Comparison of ENCODE assay signal across 8 cellular contexts in genomic region chr9:137253717-137254623, GRCh38. TPM values are rescaled to one million over a fixed set of nuclear protein-coding genes. Genes with fewer than 3 reads are reported as not detected.
DNase-seq lines count a peak whose midpoint lies in the region; ATAC-seq and TF ChIP-seq lines count a peak whose summit lies in the region.

No MANE protein-coding gene starts in this region.

- peaks cover 28% of the 10 kb centered on the region for H3K4me1 Mint-ChIP-seq in neural progenitor cell

- H3K36me3 Mint-ChIP-seq in neural progenitor cell, result peaks cover 5% of the 10 kb centered on the region

- DNase-seq in NCI-H69 (lab: John Stamatoyannopoulos, UW), result peak; percentile 65
- peak; percentile 65 for DNase-seq in neural progenitor cell (ENCODE audit: low spot score)
- DNase-seq in NCI-H774 (lab: John Stamatoyannopoulos, UW), result no peak
- DNase-seq in NCI-H128 (lab: John Stamatoyannopoulos, UW; ENCODE audit: unreplicated experiment), result no peak

- H3K27me3 Mint-ChIP-seq in neural progenitor cell (ENCODE audit: insufficient read depth, low read depth), result peaks cover 7% of the 10 kb centered on the region

- WGBS in ectodermal cell, 2 experiments, result 58 to 59% methylated on average over 21 of the region's 21 CpGs

- no peaks in the 10 kb centered on the region for H3K9me3 Mint-ChIP-seq in neural progenitor cell

- H3K79me2 ChIP-seq in neural progenitor cell (ENCODE audit: low read depth), result peaks cover 20% of the 10 kb centered on the region

- H3K27ac Mint-ChIP-seq in neural progenitor cell, result peak overlapping the region; percentile 99

- H3F3A ChIP-seq in neural progenitor cell (ENCODE audit: low read depth), result peaks cover 10% of the 10 kb centered on the region

- peaks cover 16 to 30% (median 25%) of the 10 kb centered on the region in 11 experiments for H3K36me3 ChIP-seq in BLaER1 treated with 17β-estradiol and CSF1 and Interleukin-3, amounts not matched to agents 10 nM and 100 nM
- H3K36me3 ChIP-seq in ectodermal cell (ENCODE audit: control insufficient read depth, insufficient read depth, low read length) (peaks cover 5% of the 10 kb centered on the region), neural progenitor cell (no peaks in the 10 kb centered on the region)

- peak overlapping the region; percentile 83 to 97 (median 90) for H3K9ac ChIP-seq in BLaER1 treated with 17β-estradiol and CSF1 and Interleukin-3, amounts not matched to agents 10 nM and 100 nM
- H3K9ac ChIP-seq in neural progenitor cell, result no peak overlapping the region

- H3K4me3 ChIP-seq in BLaER1 treated with 17β-estradiol and CSF1 and Interleukin-3, amounts not matched to agents 10 nM and 100 nM, result peak overlapping the region; percentile 86 to 100 (median 97)
- H3K4me3 ChIP-seq in ectodermal cell (ENCODE audit: insufficient read depth, low read depth, low read length) (peak overlapping the region; percentile 74), neural progenitor cell (peak overlapping the region; percentile 99)

- TF ChIP-seq CTCF in neural progenitor cell (IDR thresholded peaks at IDR 0.05), result no peak

- H3K27ac ChIP-seq in BLaER1 treated with 17β-estradiol and CSF1 and Interleukin-3, amounts not matched to agents 10 nM and 100 nM, result peak overlapping the region in 10 of 11 experiments; percentile 61 to 91 (median 84); a peak in 17 of 22 replicates
- H3K27ac ChIP-seq in ectodermal cell (ENCODE audit: insufficient read depth, low read depth, low read length, poor library complexity, severe bottlenecking) (no peak overlapping the region), neural progenitor cell (no peak overlapping the region)

- peak overlapping the region; percentile 95 for H3K4me3 Mint-ChIP-seq in neural progenitor cell

- H4K20me1 ChIP-seq in BLaER1 treated with 17β-estradiol and CSF1 and Interleukin-3, amounts not matched to agents 10 nM and 100 nM, result peaks cover 8 to 38% (median 19%) of the 10 kb centered on the region in 11 experiments; a peak in 20 of 22 replicates
- H4K20me1 ChIP-seq in neural progenitor cell (ENCODE audit: low read depth), result peaks cover 19% of the 10 kb centered on the region

- no peaks in the 10 kb centered on the region for H3K9me3 ChIP-seq in BLaER1 treated with 17β-estradiol and CSF1 and Interleukin-3, amounts not matched to agents 10 nM and 100 nM (replicated peaks in 1 of 11)
- H3K9me3 ChIP-seq in ectodermal cell (ENCODE audit: control insufficient read depth, low read length), result no peaks in the 10 kb centered on the region
- H3K9me3 ChIP-seq in neural progenitor cell (ENCODE audit: low read depth), result no peaks in the 10 kb centered on the region

- ATAC-seq in GM18873 (IDR thresholded peaks at IDR 0.05; ENCODE audit: low FRiP score, unreplicated experiment) (no peak), HG02798 (IDR thresholded peaks at IDR 0.05; ENCODE audit: poor library complexity, unreplicated experiment) (no peak)

- H3K27me3 ChIP-seq in BLaER1 treated with 17β-estradiol and CSF1 and Interleukin-3, amounts not matched to agents 10 nM and 100 nM, result no peaks in the 10 kb centered on the region
- no peaks in the 10 kb centered on the region for H3K27me3 ChIP-seq in ectodermal cell (ENCODE audit: control insufficient read depth, insufficient read depth, low read length, poor library complexity, severe bottlenecking)
- peaks cover 6% of the 10 kb centered on the region for H3K27me3 ChIP-seq in neural progenitor cell

- H2AFZ ChIP-seq in neural progenitor cell (replicated peaks), result peak overlapping the region; percentile 53

- peak overlapping the region; percentile 95 to 100 (median 99) for H3K4me2 ChIP-seq in BLaER1 treated with 17β-estradiol and CSF1 and Interleukin-3, amounts not matched to agents 10 nM and 100 nM
- H3K4me2 ChIP-seq in neural progenitor cell, result peak overlapping the region; percentile 100

- peaks cover 39 to 70% (median 57%) of the 10 kb centered on the region in 10 experiments for H3K4me1 ChIP-seq in BLaER1 treated with 17β-estradiol and CSF1 and Interleukin-3, amounts not matched to agents 10 nM and 100 nM
- peaks cover 38% of the 10 kb centered on the region for H3K4me1 ChIP-seq in ectodermal cell (ENCODE audit: control insufficient read depth, insufficient read depth, low read length)
- peaks cover 31% of the 10 kb centered on the region for H3K4me1 ChIP-seq in neural progenitor cell

RNA-seq across cellular contexts. Expression of gene NELFB, which starts 1.2 kb away (rescaled TPM):
- polyA plus RNA-seq in ectodermal cell (2013, experiment 1 of 4), result 77.8 TPM
- 73.9 TPM for polyA plus RNA-seq in ectodermal cell (2013, experiment 2 of 4)
- polyA plus RNA-seq in ectodermal cell (2013, experiment 3 of 4), result 50.9 TPM
- polyA plus RNA-seq in ectodermal cell (2013, experiment 4 of 4), result 53.2 TPM
- total RNA-seq in neural progenitor cell (ENCODE audit: low replicate concordance), result 35.2 and 76.1 TPM in 2 replicates

RNA-seq across cellular contexts. Expression of gene STPG3, which starts 2.9 kb away (rescaled TPM):
- not detected for polyA plus RNA-seq in ectodermal cell (2013, experiment 1 of 4)
- not detected for polyA plus RNA-seq in ectodermal cell (2013, experiment 2 of 4)
- not detected for polyA plus RNA-seq in ectodermal cell (2013, experiment 3 of 4)
- polyA plus RNA-seq in ectodermal cell (2013, experiment 4 of 4), result not detected
- total RNA-seq in neural progenitor cell (ENCODE audit: low replicate concordance), result not detected in 2 replicates

RNA-seq across cellular contexts. Expression of gene TUBB4B, which starts 12.9 kb away (rescaled TPM):
- polyA plus RNA-seq in ectodermal cell (2013, experiment 1 of 4), result 375 TPM
- 339 TPM for polyA plus RNA-seq in ectodermal cell (2013, experiment 2 of 4)
- polyA plus RNA-seq in ectodermal cell (2013, experiment 3 of 4), result 283 TPM
- 290 TPM for polyA plus RNA-seq in ectodermal cell (2013, experiment 4 of 4)
- total RNA-seq in neural progenitor cell (ENCODE audit: low replicate concordance), result 183 and 367 TPM in 2 replicates

RNA-seq across cellular contexts. Expression of gene SLC34A3, which starts 23.3 kb away (rescaled TPM):
- not detected for polyA plus RNA-seq in ectodermal cell (2013, experiment 1 of 4)
- polyA plus RNA-seq in ectodermal cell (2013, experiment 2 of 4), result not detected
- not detected for polyA plus RNA-seq in ectodermal cell (2013, experiment 3 of 4)
- not detected for polyA plus RNA-seq in ectodermal cell (2013, experiment 4 of 4)
- not detected in 2 replicates for total RNA-seq in neural progenitor cell (ENCODE audit: low replicate concordance)

RNA-seq across cellular contexts. Expression of gene TOR4A, which starts 23.6 kb away (rescaled TPM):
- polyA plus RNA-seq in ectodermal cell (2013, experiment 1 of 4), result 2.9 TPM
- 4.0 TPM for polyA plus RNA-seq in ectodermal cell (2013, experiment 2 of 4)
- 3.2 TPM for polyA plus RNA-seq in ectodermal cell (2013, experiment 3 of 4)
- polyA plus RNA-seq in ectodermal cell (2013, experiment 4 of 4), result 3.6 TPM
- total RNA-seq in neural progenitor cell (ENCODE audit: low replicate concordance), result 0.39 and 2.8 TPM in 2 replicates

Comparison
In these comparisons a context has a peak if more than half of its experiments do, and no peak if none do; other contexts are left out.
1. H3K27ac ChIP-seq: peak in BLaER1 treated with 17β-estradiol and CSF1 and Interleukin-3, amounts not matched to agents 10 nM and 100 nM (10 of 11); none in ectodermal cell (single experiment) and neural progenitor cell (single experiment).
2. DNase-seq: peak in NCI-H69 (single experiment) and neural progenitor cell (single experiment); none in NCI-H774 (single experiment) and NCI-H128 (single experiment).
3. Peak in every context shown above with its lines, with median percentiles within 50 percentile points of each other: H3K4me3 ChIP-seq.